1 cellular context compared by ENCODE assay signal in the genomic region with DNA sequence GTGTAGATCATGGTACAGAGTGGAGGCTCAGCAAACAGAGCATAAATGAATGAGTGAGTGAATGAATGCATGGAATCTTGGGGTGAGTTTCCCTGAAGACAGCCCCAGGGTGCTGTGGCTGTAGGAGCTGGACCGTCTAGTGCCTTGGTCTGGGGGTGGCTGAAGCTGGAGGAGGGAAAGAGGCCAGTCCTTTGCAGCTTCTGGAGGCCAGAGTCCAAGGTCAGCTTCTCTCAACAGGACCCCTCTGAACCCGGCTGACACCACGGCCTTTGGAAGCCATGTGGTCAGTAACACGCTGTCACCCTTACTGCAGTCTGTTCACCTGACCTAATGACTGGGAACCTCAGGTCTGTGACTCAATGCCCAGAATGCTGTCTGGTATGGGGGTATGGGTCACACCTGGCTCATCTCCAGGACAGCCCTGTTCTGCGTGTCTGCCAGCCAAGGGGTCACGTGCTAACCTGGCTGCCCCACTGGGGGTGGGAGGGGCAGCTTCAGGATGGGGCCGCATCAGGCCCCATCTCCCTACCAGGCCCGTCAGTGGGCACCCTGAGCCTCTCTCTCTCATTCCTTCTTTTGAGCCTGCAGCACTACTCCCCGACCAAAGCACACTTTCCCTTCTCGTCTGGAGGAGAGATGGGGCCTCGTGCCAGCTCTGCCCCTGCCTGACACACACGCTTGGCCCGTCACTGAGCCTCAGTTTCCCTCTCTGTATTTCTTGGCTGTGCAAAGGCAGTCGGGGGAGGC.
A peak's percentile ranks its signal among the peaks of the same experiment; 100 is the strongest.
TF ChIP-seq lines count a peak whose summit lies in the region.

No MANE protein-coding gene starts in this region.

TF ChIP-seq in HepG2, 621 proteins besides CTCF, POLR2A, EP300 and RAD21 (continued from another document and continues in another):
- TF ChIP-seq ZBTB40 (IDR thresholded peaks at IDR 0.05) = no peak
- TF ChIP-seq ZBTB40 (CRISPR knock-in tag; IDR thresholded peaks at IDR 0.05) = peak; percentile 69; the same call in 1 of the 2 replicates
- 0 out of 2 replicates have a peak, but pooled peaks have one; percentile 57 for TF ChIP-seq SNAPC4 (CRISPR knock-in tag; IDR thresholded peaks at IDR 0.05)
- no peak for TF ChIP-seq RFXANK (CRISPR knock-in tag; IDR thresholded peaks at IDR 0.05)
- peak in 1 of 2 experiments; percentile 75; a peak in 1 of 4 replicates for TF ChIP-seq KLF16 (CRISPR knock-in tag; IDR thresholded peaks at IDR 0.05)
- TF ChIP-seq, protein P1, sequence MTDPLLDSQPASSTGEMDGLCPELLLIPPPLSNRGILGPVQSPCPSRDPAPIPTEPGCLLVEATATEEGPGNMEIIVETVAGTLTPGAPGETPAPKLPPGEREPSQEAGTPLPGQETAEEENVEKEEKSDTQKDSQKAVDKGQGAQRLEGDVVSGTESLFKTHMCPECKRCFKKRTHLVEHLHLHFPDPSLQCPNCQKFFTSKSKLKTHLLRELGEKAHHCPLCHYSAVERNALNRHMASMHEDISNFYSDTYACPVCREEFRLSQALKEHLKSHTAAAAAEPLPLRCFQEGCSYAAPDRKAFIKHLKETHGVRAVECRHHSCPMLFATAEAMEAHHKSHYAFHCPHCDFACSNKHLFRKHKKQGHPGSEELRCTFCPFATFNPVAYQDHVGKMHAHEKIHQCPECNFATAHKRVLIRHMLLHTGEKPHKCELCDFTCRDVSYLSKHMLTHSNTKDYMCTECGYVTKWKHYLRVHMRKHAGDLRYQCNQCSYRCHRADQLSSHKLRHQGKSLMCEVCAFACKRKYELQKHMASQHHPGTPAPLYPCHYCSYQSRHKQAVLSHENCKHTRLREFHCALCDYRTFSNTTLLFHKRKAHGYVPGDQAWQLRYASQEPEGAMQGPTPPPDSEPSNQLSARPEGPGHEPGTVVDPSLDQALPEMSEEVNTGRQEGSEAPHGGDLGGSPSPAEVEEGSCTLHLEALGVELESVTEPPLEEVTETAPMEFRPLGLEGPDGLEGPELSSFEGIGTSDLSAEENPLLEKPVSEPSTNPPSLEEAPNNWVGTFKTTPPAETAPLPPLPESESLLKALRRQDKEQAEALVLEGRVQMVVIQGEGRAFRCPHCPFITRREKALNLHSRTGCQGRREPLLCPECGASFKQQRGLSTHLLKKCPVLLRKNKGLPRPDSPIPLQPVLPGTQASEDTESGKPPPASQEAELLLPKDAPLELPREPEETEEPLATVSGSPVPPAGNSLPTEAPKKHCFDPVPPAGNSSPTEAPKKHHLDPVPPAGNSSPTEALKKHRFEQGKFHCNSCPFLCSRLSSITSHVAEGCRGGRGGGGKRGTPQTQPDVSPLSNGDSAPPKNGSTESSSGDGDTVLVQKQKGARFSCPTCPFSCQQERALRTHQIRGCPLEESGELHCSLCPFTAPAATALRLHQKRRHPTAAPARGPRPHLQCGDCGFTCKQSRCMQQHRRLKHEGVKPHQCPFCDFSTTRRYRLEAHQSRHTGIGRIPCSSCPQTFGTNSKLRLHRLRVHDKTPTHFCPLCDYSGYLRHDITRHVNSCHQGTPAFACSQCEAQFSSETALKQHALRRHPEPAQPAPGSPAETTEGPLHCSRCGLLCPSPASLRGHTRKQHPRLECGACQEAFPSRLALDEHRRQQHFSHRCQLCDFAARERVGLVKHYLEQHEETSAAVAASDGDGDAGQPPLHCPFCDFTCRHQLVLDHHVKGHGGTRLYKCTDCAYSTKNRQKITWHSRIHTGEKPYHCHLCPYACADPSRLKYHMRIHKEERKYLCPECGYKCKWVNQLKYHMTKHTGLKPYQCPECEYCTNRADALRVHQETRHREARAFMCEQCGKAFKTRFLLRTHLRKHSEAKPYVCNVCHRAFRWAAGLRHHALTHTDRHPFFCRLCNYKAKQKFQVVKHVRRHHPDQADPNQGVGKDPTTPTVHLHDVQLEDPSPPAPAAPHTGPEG (CRISPR knock-in tag; IDR thresholded peaks at IDR 0.05) = no peak
- TF ChIP-seq PITX1 (CRISPR knock-in tag; IDR thresholded peaks at IDR 0.05) = peak; percentile 52
- TF ChIP-seq, protein P2, sequence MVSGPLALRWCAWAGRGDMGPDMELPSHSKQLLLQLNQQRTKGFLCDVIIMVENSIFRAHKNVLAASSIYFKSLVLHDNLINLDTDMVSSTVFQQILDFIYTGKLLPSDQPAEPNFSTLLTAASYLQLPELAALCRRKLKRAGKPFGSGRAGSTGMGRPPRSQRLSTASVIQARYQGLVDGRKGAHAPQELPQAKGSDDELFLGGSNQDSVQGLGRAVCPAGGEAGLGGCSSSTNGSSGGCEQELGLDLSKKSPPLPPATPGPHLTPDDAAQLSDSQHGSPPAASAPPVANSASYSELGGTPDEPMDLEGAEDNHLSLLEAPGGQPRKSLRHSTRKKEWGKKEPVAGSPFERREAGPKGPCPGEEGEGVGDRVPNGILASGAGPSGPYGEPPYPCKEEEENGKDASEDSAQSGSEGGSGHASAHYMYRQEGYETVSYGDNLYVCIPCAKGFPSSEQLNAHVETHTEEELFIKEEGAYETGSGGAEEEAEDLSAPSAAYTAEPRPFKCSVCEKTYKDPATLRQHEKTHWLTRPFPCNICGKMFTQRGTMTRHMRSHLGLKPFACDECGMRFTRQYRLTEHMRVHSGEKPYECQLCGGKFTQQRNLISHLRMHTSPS (CRISPR knock-in tag; IDR thresholded peaks at IDR 0.05; ENCODE audit: low read depth) = peak; percentile 96
- TF ChIP-seq ZNF44 (CRISPR knock-in tag; IDR thresholded peaks at IDR 0.05) = no peak
- TF ChIP-seq CBX2 (IDR thresholded peaks at IDR 0.05; ENCODE audit: low read depth, low read length) = no peak
- no peak for TF ChIP-seq CBX2 (CRISPR knock-in tag; IDR thresholded peaks at IDR 0.05; ENCODE audit: low read depth)
- peak; percentile 76; the same call in 1 of the 2 replicates for TF ChIP-seq MXD4 (CRISPR knock-in tag; IDR thresholded peaks at IDR 0.05)
- peak; percentile 98 for TF ChIP-seq ZNF772 (CRISPR knock-in tag; IDR thresholded peaks at IDR 0.05)
- TF ChIP-seq ZNF136 (CRISPR knock-in tag; IDR thresholded peaks at IDR 0.05; ENCODE audit: low read depth) = 0 out of 2 replicates have a peak, but pooled peaks have one; percentile 31
- TF ChIP-seq ZNF225 (CRISPR knock-in tag; IDR thresholded peaks at IDR 0.05) = peak; percentile 43; the same call in 1 of the 2 replicates
- 0 out of 2 replicates have a peak, but pooled peaks have one; percentile 10 for TF ChIP-seq FOXA1 (IDR thresholded peaks at IDR 0.05)
- peak; percentile 34; the same call in 1 of the 2 replicates for TF ChIP-seq FOXA1 (CRISPR knock-in tag; IDR thresholded peaks at IDR 0.05)
- TF ChIP-seq TBP (CRISPR knock-in tag; IDR thresholded peaks at IDR 0.05) = no peak
- 0 out of 2 replicates have a peak, but pooled peaks have one; percentile 54 for TF ChIP-seq SMYD3 (CRISPR knock-in tag; IDR thresholded peaks at IDR 0.05)
- peak; percentile 76; the same call in 1 of the 2 replicates for TF ChIP-seq ZNF331 (CRISPR knock-in tag; IDR thresholded peaks at IDR 0.05)
- peak; percentile 71 for TF ChIP-seq DPF2 (CRISPR knock-in tag; IDR thresholded peaks at IDR 0.05; ENCODE audit: borderline replicate concordance, low read depth)
- TF ChIP-seq RAD51 (IDR thresholded peaks at IDR 0.05; ENCODE audit: borderline replicate concordance) = peak; percentile 78
- TF ChIP-seq DMAP1 (CRISPR knock-in tag; IDR thresholded peaks at IDR 0.05) = peak; percentile 83
